Comparison of ENCODE assay signal across 1 cellular context in the genomic region with DNA sequence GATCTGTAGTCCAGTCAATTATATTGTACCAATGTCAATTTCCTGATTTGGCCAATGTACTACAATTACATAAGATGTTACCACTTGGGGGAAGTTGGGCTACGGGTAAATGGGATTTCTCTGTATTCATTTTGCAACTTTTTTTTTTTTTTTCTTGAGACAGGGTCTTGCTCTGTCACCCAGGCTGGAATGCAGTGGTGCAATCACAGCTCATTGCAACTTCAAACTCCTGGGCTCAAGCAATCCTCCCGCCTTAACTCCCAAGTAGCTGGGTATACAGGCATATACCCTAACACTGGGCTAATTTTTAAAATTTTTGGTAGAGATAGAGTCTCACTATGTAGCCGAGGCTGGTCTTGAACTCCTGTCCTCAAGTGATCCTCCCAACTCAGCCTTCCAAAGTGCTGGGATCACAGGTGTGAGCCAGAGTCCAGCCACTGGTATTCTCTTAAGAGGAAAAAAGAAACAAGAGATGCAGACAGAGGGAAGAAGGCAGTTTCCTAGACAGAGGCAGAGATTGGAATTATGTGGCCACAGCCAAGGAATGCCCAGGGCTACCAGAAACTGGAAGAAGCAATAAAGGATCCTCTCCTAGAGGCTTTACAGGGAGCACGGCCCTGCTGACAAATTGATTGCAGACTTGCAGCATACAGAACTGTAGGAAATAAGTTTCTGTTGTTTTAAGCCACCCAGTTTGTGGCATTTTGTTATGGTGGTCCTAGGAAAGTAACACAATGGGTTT.
TF ChIP-seq lines count a peak whose summit lies in the region.

No MANE protein-coding gene starts in this region.

TF ChIP-seq in HCT116, 20 proteins besides CTCF, POLR2A, EP300 and RAD21:
- TF ChIP-seq, protein P1, sequence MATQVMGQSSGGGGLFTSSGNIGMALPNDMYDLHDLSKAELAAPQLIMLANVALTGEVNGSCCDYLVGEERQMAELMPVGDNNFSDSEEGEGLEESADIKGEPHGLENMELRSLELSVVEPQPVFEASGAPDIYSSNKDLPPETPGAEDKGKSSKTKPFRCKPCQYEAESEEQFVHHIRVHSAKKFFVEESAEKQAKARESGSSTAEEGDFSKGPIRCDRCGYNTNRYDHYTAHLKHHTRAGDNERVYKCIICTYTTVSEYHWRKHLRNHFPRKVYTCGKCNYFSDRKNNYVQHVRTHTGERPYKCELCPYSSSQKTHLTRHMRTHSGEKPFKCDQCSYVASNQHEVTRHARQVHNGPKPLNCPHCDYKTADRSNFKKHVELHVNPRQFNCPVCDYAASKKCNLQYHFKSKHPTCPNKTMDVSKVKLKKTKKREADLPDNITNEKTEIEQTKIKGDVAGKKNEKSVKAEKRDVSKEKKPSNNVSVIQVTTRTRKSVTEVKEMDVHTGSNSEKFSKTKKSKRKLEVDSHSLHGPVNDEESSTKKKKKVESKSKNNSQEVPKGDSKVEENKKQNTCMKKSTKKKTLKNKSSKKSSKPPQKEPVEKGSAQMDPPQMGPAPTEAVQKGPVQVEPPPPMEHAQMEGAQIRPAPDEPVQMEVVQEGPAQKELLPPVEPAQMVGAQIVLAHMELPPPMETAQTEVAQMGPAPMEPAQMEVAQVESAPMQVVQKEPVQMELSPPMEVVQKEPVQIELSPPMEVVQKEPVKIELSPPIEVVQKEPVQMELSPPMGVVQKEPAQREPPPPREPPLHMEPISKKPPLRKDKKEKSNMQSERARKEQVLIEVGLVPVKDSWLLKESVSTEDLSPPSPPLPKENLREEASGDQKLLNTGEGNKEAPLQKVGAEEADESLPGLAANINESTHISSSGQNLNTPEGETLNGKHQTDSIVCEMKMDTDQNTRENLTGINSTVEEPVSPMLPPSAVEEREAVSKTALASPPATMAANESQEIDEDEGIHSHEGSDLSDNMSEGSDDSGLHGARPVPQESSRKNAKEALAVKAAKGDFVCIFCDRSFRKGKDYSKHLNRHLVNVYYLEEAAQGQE (IDR thresholded peaks at IDR 0.05; ENCODE audit: low read depth): no peak
- no peak for TF ChIP-seq YY1 (IDR thresholded peaks at IDR 0.05; ENCODE audit: extremely low read depth, insufficient replicate concordance, low read depth, low read length)
- TF ChIP-seq SIN3A (IDR thresholded peaks at IDR 0.05; ENCODE audit: low read depth): no peak
- no peak for TF ChIP-seq EZH2phosphoT487 (IDR thresholded peaks at IDR 0.05; ENCODE audit: borderline replicate concordance)
- no peak for TF ChIP-seq FOSL1 (IDR thresholded peaks at IDR 0.05; ENCODE audit: low read depth)
- TF ChIP-seq SRF (IDR thresholded peaks at IDR 0.05; ENCODE audit: low read depth): no peak
- no peak for TF ChIP-seq EGR1 (IDR thresholded peaks at IDR 0.05; ENCODE audit: low read depth)
- no peak for TF ChIP-seq ELF1 (IDR thresholded peaks at IDR 0.05; ENCODE audit: borderline replicate concordance, low read depth)
- no peak for TF ChIP-seq CEBPB (IDR thresholded peaks at IDR 0.05; ENCODE audit: low read depth)
- TF ChIP-seq, protein P2, sequence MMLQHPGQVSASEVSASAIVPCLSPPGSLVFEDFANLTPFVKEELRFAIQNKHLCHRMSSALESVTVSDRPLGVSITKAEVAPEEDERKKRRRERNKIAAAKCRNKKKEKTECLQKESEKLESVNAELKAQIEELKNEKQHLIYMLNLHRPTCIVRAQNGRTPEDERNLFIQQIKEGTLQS (IDR thresholded peaks at IDR 0.05): no peak
- no peak for TF ChIP-seq ZNF274 (IDR thresholded peaks at IDR 0.05; ENCODE audit: low read depth, low read length)
- no peak for TF ChIP-seq ZFX (IDR thresholded peaks at IDR 0.05)
- TF ChIP-seq, protein P3, sequence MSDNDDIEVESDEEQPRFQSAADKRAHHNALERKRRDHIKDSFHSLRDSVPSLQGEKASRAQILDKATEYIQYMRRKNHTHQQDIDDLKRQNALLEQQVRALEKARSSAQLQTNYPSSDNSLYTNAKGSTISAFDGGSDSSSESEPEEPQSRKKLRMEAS (IDR thresholded peaks at IDR 0.05): no peak
- TF ChIP-seq EZH2 (IDR thresholded peaks at IDR 0.05): no peak
- no peak for TF ChIP-seq POLR2AphosphoS5 (IDR thresholded peaks at IDR 0.05; ENCODE audit: low read depth, low read length)
- TF ChIP-seq JUND (IDR thresholded peaks at IDR 0.05): no peak
- no peak for TF ChIP-seq CBX3 (IDR thresholded peaks at IDR 0.05; ENCODE audit: low read depth)
- no peak for TF ChIP-seq TCF7L2 (IDR thresholded peaks at IDR 0.05; ENCODE audit: borderline replicate concordance, extremely low read depth, insufficient read depth, insufficient read length)
